ENCODE assay signal across 17 cellular contexts in the genomic region with DNA sequence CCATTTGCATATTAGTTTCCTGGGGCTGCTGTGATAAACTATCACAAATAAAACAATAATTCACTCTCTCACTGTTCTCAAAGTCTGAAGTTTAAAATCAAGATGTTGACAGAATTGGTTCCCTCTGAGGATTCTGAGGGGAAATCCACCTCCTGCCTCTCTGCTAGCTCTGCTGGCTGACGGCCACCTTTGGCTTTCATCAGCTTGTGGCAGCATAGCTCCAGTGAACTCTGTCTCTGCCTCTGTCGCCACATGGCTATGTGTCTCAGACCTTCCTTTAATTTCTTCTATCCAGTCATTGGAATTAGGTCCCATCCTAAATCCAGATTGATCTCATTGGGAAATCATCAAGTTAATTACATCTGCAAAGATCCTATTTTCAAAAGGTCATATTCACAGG. TPM values are rescaled to one million over a fixed set of nuclear protein-coding genes. Genes with fewer than 3 reads are reported as not detected.
A peak's percentile ranks its signal among the peaks of the same experiment; 100 is the strongest.
DNase-seq lines count a peak whose midpoint lies in the region; ATAC-seq and TF ChIP-seq lines count a peak whose summit lies in the region.
"Had no signal": no experiment of that assay in that cellular context is flagged by ENCODE, and none has a peak within 500 bp of the region (broad histone marks: within the 10 kb centered on the region; RNA-seq: fewer than 3 reads in every experiment).

No MANE protein-coding gene starts in this region.

- WGBS in GM23248 (ENCODE audit: low coverage in 1 of 2, low lambda C conversion rate in 2 of 2, missing lambda C conversion rate in 2 of 2), 2 experiments, result 26 to 39% methylated on average over 2 of the region's 2 CpGs
- WGBS in aorta, 2 donors, result 9 to 25% methylated on average over 2 of the region's 2 CpGs
- WGBS in esophagus muscularis mucosa, result 29% methylated on average over 2 of the region's 2 CpGs

- H3K27me3 ChIP-seq in GM23248 (replicated peaks; ENCODE audit: insufficient read depth), result no peaks in the 10 kb centered on the region
- no peaks in the 10 kb centered on the region for H3K27me3 ChIP-seq in brain microvascular endothelial cell (replicated peaks)
- H3K27me3 ChIP-seq in aorta (ENCODE audit: control insufficient read depth in 1 of 2, insufficient read depth in 2 of 2, low read length in 1 of 2), result no peaks in the 10 kb centered on the region
- peaks cover 0 to 19% (median 0%) of the 10 kb centered on the region in 4 donors for H3K27me3 ChIP-seq in esophagus muscularis mucosa

- H3K27ac ChIP-seq in GM23248, result no peak overlapping the region
- no peak overlapping the region for H3K27ac ChIP-seq in brain microvascular endothelial cell
- no peak overlapping the region for H3K27ac ChIP-seq in aorta (ENCODE audit: low read depth in 1 of 2, low read length in 2 of 2)
- H3K27ac ChIP-seq in esophagus muscularis mucosa (replicated peaks in 1 of 4), result no peak overlapping the region

- intact Hi-C loops in aorta (cut with DNase I) (no loop called here), esophagus muscularis mucosa (cut with DNase I) (no loop called here)

- H2AFZ ChIP-seq in GM23248, result no peak overlapping the region

- H3F3A ChIP-seq in GM23248 (ENCODE audit: insufficient read depth), result no peaks in the 10 kb centered on the region

- no peak for TF ChIP-seq EP300 in esophagus muscularis mucosa (IDR thresholded peaks at IDR 0.05)

- no peaks in the 10 kb centered on the region for H4K20me1 ChIP-seq in GM23248 (ENCODE audit: insufficient read depth)

- H3K4me1 ChIP-seq in GM23248 (ENCODE audit: insufficient read depth) (no peaks in the 10 kb centered on the region), aorta (ENCODE audit: control insufficient read depth in 1 of 2, insufficient read depth in 2 of 2, low read length in 2 of 2) (no peaks in the 10 kb centered on the region), esophagus muscularis mucosa (no peaks in the 10 kb centered on the region)

- ATAC-seq in aorta (ENCODE audit: low FRiP score), result no peak
- ATAC-seq: activated CD8-positive, alpha-beta T cell treated with anti-CD3 and anti-CD28 coated beads, Interleukin-2, amount 10 ng/mL, durations not matched to agents 7 days and 5 days had no signal

- no peak for TF ChIP-seq POLR2A in esophagus muscularis mucosa (IDR thresholded peaks at IDR 0.05; ENCODE audit: low read depth)

- DNase-seq in AG20443 (ENCODE audit: low spot score), result peak; percentile 18
- DNase-seq in GM23248, result peak; percentile 49
- DNase-seq in cerebellar cortex (ENCODE audit: low spot score), result peak; percentile 65
- DNase-seq in iris pigment epithelial cell (ENCODE audit: low read depth), result peak; percentile 8
- DNase-seq in brain microvascular endothelial cell, result no peak
- DNase-seq in aorta, result no peak
- DNase-seq in esophagus muscularis mucosa (ENCODE audit: extremely low spot score), result no peak
- DNase-seq in NOMO-1 (lab: John Stamatoyannopoulos, UW; ENCODE audit: unreplicated experiment in 2 of 2), result no peak
- DNase-seq: activated CD8-positive, alpha-beta T cell treated with anti-CD3 and anti-CD28 coated beads, Interleukin-2, amount 10 ng/mL, durations not matched to agents 7 days and 5 days; IMR-90; NCI-H1105; NCI-H226; OCI-M1; stimulated activated CD4-positive, alpha-beta T cell treated with anti-CD3 and anti-CD28 coated beads, Interleukin-4, amount 100 ng/mL, for 1 hour; trophoblast cell had no signal

- no peak overlapping the region for H3K9ac ChIP-seq in GM23248

- no peak overlapping the region for H3K4me2 ChIP-seq in GM23248 (ENCODE audit: unreplicated experiment)

- in situ Hi-C loops in GM23248 (cut with MboI), result no loop called here
- in situ Hi-C loops in brain microvascular endothelial cell (cut with HindIII; ENCODE audit: low pct_ligation_motif_present, low sequenced_read_pairs), result no loop called here

- H3K36me3 ChIP-seq in GM23248 (ENCODE audit: low read depth), result no peaks in the 10 kb centered on the region
- no peaks in the 10 kb centered on the region for H3K36me3 ChIP-seq in brain microvascular endothelial cell (replicated peaks)
- H3K36me3 ChIP-seq in aorta (ENCODE audit: control insufficient read depth in 1 of 2, insufficient read depth in 2 of 2, low read length in 1 of 2), result no peaks in the 10 kb centered on the region
- no peaks in the 10 kb centered on the region for H3K36me3 ChIP-seq in esophagus muscularis mucosa

- H3K9me3 ChIP-seq in GM23248 (ENCODE audit: low read depth) (no peaks in the 10 kb centered on the region), aorta (ENCODE audit: control insufficient read depth, low read length) (no peaks in the 10 kb centered on the region), esophagus muscularis mucosa (no peaks in the 10 kb centered on the region)

- TF ChIP-seq CTCF in brain microvascular endothelial cell (IDR thresholded peaks at IDR 0.05; ENCODE audit: low read depth, low read length, missing control alignments), result no peak
- no peak for TF ChIP-seq CTCF in esophagus muscularis mucosa (IDR thresholded peaks at IDR 0.05)

- H3K4me3 ChIP-seq in GM23248, result no peak overlapping the region
- H3K4me3 ChIP-seq in brain microvascular endothelial cell (ENCODE audit: low read depth, low read length), result no peak overlapping the region
- no peak overlapping the region for H3K4me3 ChIP-seq in aorta (ENCODE audit: low read length in 2 of 2)
- H3K4me3 ChIP-seq in esophagus muscularis mucosa, result no peak overlapping the region

- no peaks in the 10 kb centered on the region for H3K79me2 ChIP-seq in GM23248 (ENCODE audit: insufficient read depth)

- H3K9me2 ChIP-seq in GM23248 (ENCODE audit: insufficient read depth), result no peaks in the 10 kb centered on the region

RNA-seq across cellular contexts. Expression of gene TRIM43, which starts 38.9 kb away (rescaled TPM):
- total RNA-seq in GM23248 (2014; rRNA removed; shearing (Covaris generic)), result not detected in 2 replicates
- polyA plus RNA-seq in GM23248 (2016; fragmentation: Nextera tagmentation; extraction: Ambion mirVana) (not detected in 2 replicates), aorta (not detected)
- total RNA-seq in aorta (not detected), esophagus muscularis mucosa (not detected)
- total RNA-seq: activated CD8-positive, alpha-beta T cell treated with anti-CD3 and anti-CD28 coated beads, Interleukin-2, amount 10 ng/mL, durations not matched to agents 7 days and 5 days; IMR-90; lung microvascular endothelial cell had no signal
- polyA plus RNA-seq: IMR-90, neural cell had no signal

Comparison
In these comparisons a context has a peak if more than half of its experiments do, and no peak if none do; other contexts are left out.
1. DNase-seq: peak in AG20443 (single experiment), GM23248 (single experiment), cerebellar cortex (single experiment) and iris pigment epithelial cell (single experiment); none in brain microvascular endothelial cell (single experiment), aorta (0 of 2), esophagus muscularis mucosa (single experiment) and NOMO-1 (0 of 2).